Comparison of ENCODE assay signal across 13 cellular contexts in the genomic region with DNA sequence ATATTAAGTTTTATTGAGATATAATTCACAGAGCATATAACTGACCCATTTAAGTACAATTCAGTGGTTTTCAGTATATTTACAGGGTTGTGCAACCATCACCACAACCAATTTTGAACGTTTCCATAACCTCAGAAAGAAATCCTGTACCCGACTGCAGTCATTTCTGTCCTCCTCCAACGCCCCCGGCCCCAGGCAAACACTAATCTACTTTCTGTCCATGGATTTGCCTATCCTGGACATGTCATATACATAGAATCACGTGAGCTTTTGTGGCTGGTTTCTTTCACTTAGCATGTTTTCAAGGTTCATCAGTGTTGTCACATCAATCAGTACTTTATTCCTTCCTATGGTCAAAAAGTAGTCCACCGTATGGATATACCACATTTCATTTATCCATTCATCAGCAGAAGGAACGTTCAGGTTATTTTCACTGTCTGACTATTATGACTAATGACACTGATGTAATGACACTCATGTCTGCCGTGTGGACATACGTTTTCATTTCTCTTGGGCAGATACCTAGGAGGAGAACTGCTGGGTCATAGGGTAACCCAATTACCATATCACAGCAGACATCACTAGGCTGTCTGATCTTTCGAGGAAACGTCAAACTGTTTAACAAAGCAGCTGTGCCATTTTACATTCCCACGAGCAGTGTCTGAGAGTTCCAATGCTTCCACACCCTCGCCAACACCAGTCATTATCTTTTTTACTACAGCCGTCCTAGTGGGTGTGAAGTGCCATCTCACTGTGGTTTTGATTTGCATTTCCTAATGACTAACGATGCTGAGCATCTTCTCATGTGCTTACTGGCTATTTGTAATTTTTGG. TPM values are rescaled to one million over a fixed set of nuclear protein-coding genes. Genes with fewer than 3 reads are reported as not detected.
DNase-seq lines count a peak whose midpoint lies in the region; ATAC-seq and TF ChIP-seq lines count a peak whose summit lies in the region.
"Had no signal": no experiment of that assay in that cellular context is flagged by ENCODE, and none has a peak within 500 bp of the region (broad histone marks: within the 10 kb centered on the region; RNA-seq: fewer than 3 reads in every experiment).

No MANE protein-coding gene starts in this region.

- H3K9me3 ChIP-seq in BLaER1 treated with 17β-estradiol and CSF1 and Interleukin-3, amounts not matched to agents 10 nM and 100 nM (replicated peaks in 1 of 11), result peaks cover 0 to 14% (median 0%) of the 10 kb centered on the region in 11 experiments; a peak in 6 of 22 replicates
- H3K9me3 ChIP-seq: heart right ventricle, SJCRH30, thyroid gland had no signal

- CTCF ChIA-PET in activated CD4-positive, alpha-beta memory T cell treated with anti-CD3 and anti-CD28 coated beads for 36 hours (lab: Charles Lee), result interaction anchor here (1.9 kb wide), 1 partner anchor 259 kb away, joined by 6 read pairs; no protein-coding TSS in a partner anchor
- CTCF ChIA-PET in HEK293T (lab: Yijun Ruan, JAX), result no interaction called here

- H3K4me3 ChIP-seq in BLaER1 treated with 17β-estradiol and CSF1 and Interleukin-3, amounts not matched to agents 10 nM and 100 nM, result no peak overlapping the region
- H3K4me3 ChIP-seq: heart right ventricle, SJCRH30, thyroid gland had no signal

- H3K27ac Mint-ChIP-seq in activated CD4-positive, alpha-beta memory T cell treated with anti-CD3 and anti-CD28 coated beads for 36 hours, result peak overlapping the region; percentile 36
- H3K27ac Mint-ChIP-seq: mesothelial cell of epicardium had no signal

- H3K27me3 ChIP-seq in BLaER1 treated with 17β-estradiol and CSF1 and Interleukin-3, amounts not matched to agents 10 nM and 100 nM, result no peaks in the 10 kb centered on the region
- H3K27me3 ChIP-seq: heart right ventricle, SJCRH30, thyroid gland had no signal

- POLR2A ChIA-PET in activated CD4-positive, alpha-beta memory T cell treated with anti-CD3 and anti-CD28 coated beads for 36 hours (lab: Charles Lee), result interaction anchor here (0.7 to 3.3 kb wide), 3 partner anchors 12 to 30 kb away, joined by 3 to 11 read pairs (median 4); a partner anchor contains a TSS
- POLR2A ChIA-PET in HEK293T (lab: Yijun Ruan, JAX), result no interaction called here

- peak overlapping the region in 7 of 11 experiments; percentile 23 to 68 (median 36); a peak in 10 of 22 replicates for H3K27ac ChIP-seq in BLaER1 treated with 17β-estradiol and CSF1 and Interleukin-3, amounts not matched to agents 10 nM and 100 nM
- H3K27ac ChIP-seq: heart right ventricle, thyroid gland had no signal

- peaks cover 0 to 35% (median 3%) of the 10 kb centered on the region in 11 experiments; a peak in 8 of 22 replicates for H4K20me1 ChIP-seq in BLaER1 treated with 17β-estradiol and CSF1 and Interleukin-3, amounts not matched to agents 10 nM and 100 nM

- ATAC-seq in HG02798 (IDR thresholded peaks at IDR 0.05; ENCODE audit: poor library complexity, unreplicated experiment) (peak; percentile 50), HG03460 (IDR thresholded peaks at IDR 0.05; ENCODE audit: unreplicated experiment) (no peak)
- ATAC-seq: heart right ventricle had no signal

- intact Hi-C loops in activated CD4-positive, alpha-beta memory T cell treated with anti-CD3 and anti-CD28 coated beads for 36 hours (cut with micrococcal nuclease), result loop anchor here (2.0 to 5.0 kb wide), 5 partner anchors 30 to 487 kb away; a partner anchor contains a TSS

- no peaks in the 10 kb centered on the region for H3K9me3 Mint-ChIP-seq in activated CD4-positive, alpha-beta memory T cell treated with anti-CD3 and anti-CD28 coated beads for 36 hours
- H3K9me3 Mint-ChIP-seq: mesothelial cell of epicardium had no signal

- H3K27me3 Mint-ChIP-seq in activated CD4-positive, alpha-beta memory T cell treated with anti-CD3 and anti-CD28 coated beads for 36 hours, result no peaks in the 10 kb centered on the region

- peak; percentile 87 for DNase-seq in activated CD4-positive, alpha-beta memory T cell treated with anti-CD3 and anti-CD28 coated beads for 36 hours
- peak; percentile 55 for DNase-seq in myocyte (ENCODE audit: low read depth)
- no peak for DNase-seq in midbrain (lab: John Stamatoyannopoulos, UW)
- DNase-seq in HEK293T (ENCODE audit: extremely low spot score), result no peak
- no peak for DNase-seq in NCI-H2029 (lab: John Stamatoyannopoulos, UW)
- DNase-seq: heart right ventricle, NCI-H446, SJCRH30, thyroid gland had no signal

- peaks cover 39% of the 10 kb centered on the region for H3K4me1 Mint-ChIP-seq in activated CD4-positive, alpha-beta memory T cell treated with anti-CD3 and anti-CD28 coated beads for 36 hours (ENCODE audit: low read depth)

- peak overlapping the region; percentile 1 for H3K4me3 Mint-ChIP-seq in activated CD4-positive, alpha-beta memory T cell treated with anti-CD3 and anti-CD28 coated beads for 36 hours
- H3K4me3 Mint-ChIP-seq: mesothelial cell of epicardium had no signal

- peak overlapping the region in 1 of 11 experiments; percentile 9; a peak in 1 of 22 replicates for H3K9ac ChIP-seq in BLaER1 treated with 17β-estradiol and CSF1 and Interleukin-3, amounts not matched to agents 10 nM and 100 nM

- H3K36me3 ChIP-seq in BLaER1 treated with 17β-estradiol and CSF1 and Interleukin-3, amounts not matched to agents 10 nM and 100 nM, result peaks cover 0 to 26% (median 12%) of the 10 kb centered on the region in 11 experiments; a peak in 16 of 22 replicates
- H3K36me3 ChIP-seq: thyroid gland had no signal

- peak overlapping the region; percentile 6 to 74 (median 39); a peak in 16 of 22 replicates for H3K4me2 ChIP-seq in BLaER1 treated with 17β-estradiol and CSF1 and Interleukin-3, amounts not matched to agents 10 nM and 100 nM

- peaks cover 16% of the 10 kb centered on the region for H3K36me3 Mint-ChIP-seq in activated CD4-positive, alpha-beta memory T cell treated with anti-CD3 and anti-CD28 coated beads for 36 hours

- H3K4me1 ChIP-seq in BLaER1 treated with 17β-estradiol and CSF1 and Interleukin-3, amounts not matched to agents 10 nM and 100 nM, result peaks cover 58 to 75% (median 65%) of the 10 kb centered on the region in 10 experiments

TF ChIP-seq in HEK293T, 16 proteins besides CTCF, POLR2A, EP300 and RAD21:
- TF ChIP-seq SP1 (IDR thresholded peaks at IDR 0.05), result no peak
- TF ChIP-seq FOXK2 (IDR thresholded peaks at IDR 0.05), result no peak
- no peak for TF ChIP-seq BHLHE40 (IDR thresholded peaks at IDR 0.05; ENCODE audit: borderline replicate concordance)
- no peak for TF ChIP-seq ELF4 (IDR thresholded peaks at IDR 0.05)
- TF ChIP-seq FOXA1 (IDR thresholded peaks at IDR 0.05), result no peak
- no peak for TF ChIP-seq CTBP1 (IDR thresholded peaks at IDR 0.05; ENCODE audit: borderline replicate concordance)

RNA-seq across cellular contexts. Expression of a gene that starts 30.8 kb away (rescaled TPM):
- 100 to 1,000 TPM; 157 to 166 TPM for total RNA-seq in activated CD4-positive, alpha-beta memory T cell treated with anti-CD3 and anti-CD28 coated beads for 36 hours
- 96.3 and 112 TPM in 2 replicates for total RNA-seq in myocyte
- polyA plus RNA-seq in myocyte (2012), result 111 TPM

RNA-seq across cellular contexts. Expression of a gene that starts 30.9 kb away (rescaled TPM):
- total RNA-seq in activated CD4-positive, alpha-beta memory T cell treated with anti-CD3 and anti-CD28 coated beads for 36 hours, result 10 to 100 TPM; 12.8 to 13.0 TPM
- total RNA-seq in myocyte, result 7.2 TPM in 2 replicates
- 7.5 TPM for polyA plus RNA-seq in myocyte (2012)

Comparison
In these comparisons a context has a peak if more than half of its experiments do, and no peak if none do; other contexts are left out.
1. DNase-seq: peak in activated CD4-positive, alpha-beta memory T cell treated with anti-CD3 and anti-CD28 coated beads for 36 hours (single experiment) and myocyte (single experiment); none in midbrain (single experiment), HEK293T (single experiment) and NCI-H2029 (single experiment).